25 cellular contexts compared by ENCODE assay signal in the genomic region with DNA sequence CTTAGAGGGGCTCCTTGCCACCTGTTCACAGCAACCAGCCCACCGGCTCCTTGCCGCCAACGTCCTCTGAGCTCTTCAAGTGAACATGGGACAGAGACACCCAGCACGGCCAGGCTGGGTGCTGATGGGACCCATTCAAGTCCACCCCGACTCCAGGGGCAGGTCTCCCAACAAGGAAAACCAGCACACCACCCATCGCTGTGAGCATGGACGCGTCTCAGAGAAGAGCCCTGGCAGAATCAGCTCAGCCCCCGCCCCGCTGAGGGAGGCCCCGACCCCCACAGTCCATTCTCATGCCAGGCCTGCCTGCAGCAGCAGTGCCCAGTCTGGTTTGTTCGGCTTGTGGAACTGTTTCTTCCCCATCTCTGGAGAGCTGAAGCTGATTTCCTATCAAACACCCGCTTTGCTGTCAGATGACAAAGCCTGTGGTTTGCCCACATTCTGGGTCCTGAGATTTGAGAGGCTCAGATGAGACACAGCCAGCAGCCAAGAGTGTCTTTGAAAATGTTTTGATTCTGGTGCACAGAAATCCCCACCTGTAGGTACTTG.
DNase-seq lines count a peak whose midpoint lies in the region; ATAC-seq and TF ChIP-seq lines count a peak whose summit lies in the region.
"Had no signal": no experiment of that assay in that cellular context is flagged by ENCODE, and none has a peak within 500 bp of the region (broad histone marks: within the 10 kb centered on the region; RNA-seq: fewer than 3 reads in every experiment).

No MANE protein-coding gene starts in this region.

- H3K27me3 Mint-ChIP-seq in activated naive CD8-positive, alpha-beta T cell treated with anti-CD3 and anti-CD28 coated beads, Interleukin-2, amount 10 ng/mL, durations not matched to agents 7 days and 5 days, result no peaks in the 10 kb centered on the region
- H3K27me3 Mint-ChIP-seq in stimulated activated memory B cell treated with anti-CD40 and anti-IgM and Interleukin-4, amounts not matched to agents 10 μg/mL and 1 μg/mL and 100 μg/mL, for 72 hours, result no peaks in the 10 kb centered on the region
- H3K27me3 Mint-ChIP-seq: memory B cell, naive B cell had no signal

- H3K4me3 ChIP-seq in OCI-LY1 (ENCODE audit: low read depth, low read length, poor library complexity, severe bottlenecking), result no peak overlapping the region
- H3K4me3 ChIP-seq: cardiac muscle cell, esophagus muscularis mucosa, gastroesophageal sphincter, ovary, PC-9, SJCRH30 had no signal

- H3K4me1 Mint-ChIP-seq in activated naive CD8-positive, alpha-beta T cell treated with anti-CD3 and anti-CD28 coated beads, Interleukin-2, amount 10 ng/mL, durations not matched to agents 7 days and 5 days, result peaks cover 31% of the 10 kb centered on the region
- H3K4me1 Mint-ChIP-seq in stimulated activated memory B cell treated with anti-CD40 and anti-IgM and Interleukin-4, amounts not matched to agents 10 μg/mL and 1 μg/mL and 100 μg/mL, for 72 hours, result peaks cover 8% of the 10 kb centered on the region
- H3K4me1 Mint-ChIP-seq: memory B cell, WTC11 had no signal

- no peaks in the 10 kb centered on the region for H3K79me2 ChIP-seq in OCI-LY1 (ENCODE audit: insufficient read depth, low read length)

- no peaks in the 10 kb centered on the region for H3K9me3 ChIP-seq in OCI-LY1 (ENCODE audit: low read length)
- H3K9me3 ChIP-seq: esophagus muscularis mucosa, gastroesophageal sphincter, ovary, SJCRH30 had no signal

- H3F3A ChIP-seq in OCI-LY1 (ENCODE audit: insufficient read depth, low read length), result no peaks in the 10 kb centered on the region

- no peak overlapping the region for H2AFZ ChIP-seq in OCI-LY1 (ENCODE audit: low read length)
- H2AFZ ChIP-seq: PC-9 had no signal

- no peak overlapping the region for H3K9ac ChIP-seq in OCI-LY1 (ENCODE audit: low read length)

- H3K9me2 ChIP-seq in OCI-LY1 (ENCODE audit: low read depth, low read length), result no peaks in the 10 kb centered on the region

- peak; percentile 61 for DNase-seq in activated effector memory CD4-positive, alpha-beta T cell treated with anti-CD3 and anti-CD28 coated beads, Interleukin-2, amount 50 U/mL, for 16 hours
- DNase-seq in activated effector memory CD4-positive, alpha-beta T cell treated with Interleukin-2 at 50 U/mL for 16 hours, result no peak
- peak; percentile 49 for DNase-seq in activated naive CD8-positive, alpha-beta T cell treated with anti-CD3 and anti-CD28 coated beads, Interleukin-2, amount 10 ng/mL, durations not matched to agents 7 days and 5 days
- no peak for DNase-seq in NCI-H2107 treated with DMSO at 0.1 percent for 48 hours (lab: John Stamatoyannopoulos, UW; ENCODE audit: unreplicated experiment)
- no peak for DNase-seq in DMS114 treated with DMSO at 0.1 percent for 48 hours (lab: John Stamatoyannopoulos, UW; ENCODE audit: unreplicated experiment)
- DNase-seq: ACHN, amniotic stem cell, C1 segment of cervical spinal cord, DMS153, kidney glomerular epithelial cell, naive B cell, NCI-H146, NCI-H2171 treated with DMSO at 0.1 percent for 48 hours, ovary, PC-9, right cardiac atrium, SJCRH30 had no signal

- no peaks in the 10 kb centered on the region for H4K20me1 ChIP-seq in OCI-LY1 (ENCODE audit: insufficient read depth, low read length)

- peak; percentile 75 for ATAC-seq in activated naive CD8-positive, alpha-beta T cell treated with anti-CD3 and anti-CD28 coated beads, Interleukin-2, amount 10 ng/mL, durations not matched to agents 7 days and 5 days (ENCODE audit: low read depth)
- ATAC-seq in stimulated activated memory B cell treated with anti-CD40 and anti-IgM and Interleukin-4, amounts not matched to agents 10 μg/mL and 1 μg/mL and 100 μg/mL, for 72 hours, result peak; percentile 37
- ATAC-seq in GM19452 (IDR thresholded peaks at IDR 0.05; ENCODE audit: unreplicated experiment), result no peak
- ATAC-seq: gastroesophageal sphincter, right cardiac atrium, WTC11 had no signal

- POLR2A ChIA-PET in activated naive CD8-positive, alpha-beta T cell treated with anti-CD3 and anti-CD28 coated beads, Interleukin-2, amount 10 ng/mL, durations not matched to agents 7 days and 5 days (lab: Charles Lee), result interaction anchor here (0.8 kb wide), 1 partner anchor 22 kb away, joined by 3 read pairs; no protein-coding TSS in a partner anchor

- peaks cover 91% of the 10 kb centered on the region for H3K36me3 ChIP-seq in OCI-LY1 (ENCODE audit: insufficient read depth, low read length)
- H3K36me3 ChIP-seq: ovary, SJCRH30 had no signal

- H3K27ac Mint-ChIP-seq in activated naive CD8-positive, alpha-beta T cell treated with anti-CD3 and anti-CD28 coated beads, Interleukin-2, amount 10 ng/mL, durations not matched to agents 7 days and 5 days, result peak overlapping the region; percentile 82
- H3K27ac Mint-ChIP-seq in stimulated activated memory B cell treated with anti-CD40 and anti-IgM and Interleukin-4, amounts not matched to agents 10 μg/mL and 1 μg/mL and 100 μg/mL, for 72 hours, result no peak overlapping the region
- H3K27ac Mint-ChIP-seq: WTC11 had no signal

- peaks cover 1% of the 10 kb centered on the region for H3K36me3 Mint-ChIP-seq in activated naive CD8-positive, alpha-beta T cell treated with anti-CD3 and anti-CD28 coated beads, Interleukin-2, amount 10 ng/mL, durations not matched to agents 7 days and 5 days
- H3K36me3 Mint-ChIP-seq in stimulated activated memory B cell treated with anti-CD40 and anti-IgM and Interleukin-4, amounts not matched to agents 10 μg/mL and 1 μg/mL and 100 μg/mL, for 72 hours, result peaks cover 7% of the 10 kb centered on the region
- H3K36me3 Mint-ChIP-seq: memory B cell had no signal

- peaks cover 4% of the 10 kb centered on the region for H3K9me3 Mint-ChIP-seq in activated naive CD8-positive, alpha-beta T cell treated with anti-CD3 and anti-CD28 coated beads, Interleukin-2, amount 10 ng/mL, durations not matched to agents 7 days and 5 days
- H3K9me3 Mint-ChIP-seq in stimulated activated memory B cell treated with anti-CD40 and anti-IgM and Interleukin-4, amounts not matched to agents 10 μg/mL and 1 μg/mL and 100 μg/mL, for 72 hours, result peaks cover 9% of the 10 kb centered on the region
- H3K9me3 Mint-ChIP-seq: memory B cell, WTC11 had no signal

- H3K27ac ChIP-seq in OCI-LY1 (ENCODE audit: low read depth, low read length, poor library complexity, severe bottlenecking), result peak overlapping the region; percentile 59
- H3K27ac ChIP-seq: cardiac muscle cell, esophagus muscularis mucosa, gastroesophageal sphincter, ovary, PC-9, SJCRH30 had no signal

- no peaks in the 10 kb centered on the region for H3K27me3 ChIP-seq in OCI-LY1 (ENCODE audit: insufficient read depth, low read length)
- H3K27me3 ChIP-seq: cardiac muscle cell, esophagus muscularis mucosa, gastroesophageal sphincter, ovary, SJCRH30 had no signal

- no peak for TF ChIP-seq CTCF in OCI-LY1 (IDR thresholded peaks at IDR 0.05; ENCODE audit: low read length)

- peaks cover 10% of the 10 kb centered on the region for H3K4me1 ChIP-seq in OCI-LY1 (ENCODE audit: insufficient read depth, low read length, severe bottlenecking)
- H3K4me1 ChIP-seq: esophagus muscularis mucosa, gastroesophageal sphincter had no signal

- peak overlapping the region; percentile 74 for H3K4me3 Mint-ChIP-seq in activated naive CD8-positive, alpha-beta T cell treated with anti-CD3 and anti-CD28 coated beads, Interleukin-2, amount 10 ng/mL, durations not matched to agents 7 days and 5 days
- H3K4me3 Mint-ChIP-seq in stimulated activated memory B cell treated with anti-CD40 and anti-IgM and Interleukin-4, amounts not matched to agents 10 μg/mL and 1 μg/mL and 100 μg/mL, for 72 hours, result no peak overlapping the region
- H3K4me3 Mint-ChIP-seq: memory B cell, naive B cell, WTC11 had no signal

- no peak overlapping the region for H3K4me2 ChIP-seq in OCI-LY1 (ENCODE audit: low read length)
- H3K4me2 ChIP-seq: PC-9 had no signal

Comparison
In these comparisons a context has a peak if more than half of its experiments do, and no peak if none do; other contexts are left out.
1. DNase-seq: peak in activated effector memory CD4-positive, alpha-beta T cell treated with anti-CD3 and anti-CD28 coated beads, Interleukin-2, amount 50 U/mL, for 16 hours (single experiment) and activated naive CD8-positive, alpha-beta T cell treated with anti-CD3 and anti-CD28 coated beads, Interleukin-2, amount 10 ng/mL, durations not matched to agents 7 days and 5 days (single experiment); none in activated effector memory CD4-positive, alpha-beta T cell treated with Interleukin-2 at 50 U/mL for 16 hours (single experiment), NCI-H2107 treated with DMSO at 0.1 percent for 48 hours (single experiment) and DMS114 treated with DMSO at 0.1 percent for 48 hours (single experiment).